28 cellular contexts compared by ENCODE assay signal in genomic region chr5:76290321-76290757, GRCh38.
DNase-seq lines count a peak whose midpoint lies in the region; ATAC-seq and TF ChIP-seq lines count a peak whose summit lies in the region.
"Had no signal": no experiment of that assay in that cellular context is flagged by ENCODE, and none has a peak within 500 bp of the region (broad histone marks: within the 10 kb centered on the region; RNA-seq: fewer than 3 reads in every experiment).

No MANE protein-coding gene starts in this region.

- TF ChIP-seq POLR2A in stomach (IDR thresholded peaks at IDR 0.05) (no peak), ovary (IDR thresholded peaks at IDR 0.05) (no peak), gastrocnemius medialis (IDR thresholded peaks at IDR 0.05) (no peak)

- H3K9me3 ChIP-seq in PC-3 (ENCODE audit: low read length) (no peaks in the 10 kb centered on the region), stomach (no peaks in the 10 kb centered on the region), ovary (no peaks in the 10 kb centered on the region), gastrocnemius medialis (no peaks in the 10 kb centered on the region)
- H3K9me3 ChIP-seq: Caco-2, HAP-1, SJCRH30, upper lobe of right lung had no signal

- no peaks in the 10 kb centered on the region for H3K79me2 ChIP-seq in PC-3 (ENCODE audit: low read length)

- TF ChIP-seq EP300 in stomach (IDR thresholded peaks at IDR 0.05) (no peak), ovary (IDR thresholded peaks at IDR 0.05) (no peak)

- in situ Hi-C loops in gastrocnemius medialis (cut with MboI; ENCODE audit: low sequenced_read_pairs in 4 of 4) = no loop called here

- peaks cover 0 to 9% (median 0%) of the 10 kb centered on the region in 5 donors for H3K27me3 Mint-ChIP-seq in naive thymus-derived CD8-positive, alpha-beta T cell
- H3K27me3 Mint-ChIP-seq: naive B cell had no signal

- POLR2A ChIA-PET in PC-3 (lab: Charles Lee; ENCODE audit: unreplicated experiment) = interaction anchor here (0.6 kb wide), 1 partner anchor 359 kb away, joined by 3 read pairs; no protein-coding TSS in a partner anchor
- POLR2A ChIA-PET in naive thymus-derived CD8-positive, alpha-beta T cell (lab: Charles Lee) = no interaction called here

- no peak for ATAC-seq in PC-3
- ATAC-seq in gastrocnemius medialis = no peak
- ATAC-seq in naive thymus-derived CD8-positive, alpha-beta T cell = no peak
- ATAC-seq: left ventricle myocardium superior, Panc1, upper lobe of right lung had no signal

- H3K27me3 ChIP-seq in PC-3 (ENCODE audit: low read length) (0 out of 2 replicates have a peak, but pooled peaks cover 3% of the 10 kb centered on the region), stomach (no peaks in the 10 kb centered on the region), ovary (no peaks in the 10 kb centered on the region), gastrocnemius medialis (no peaks in the 10 kb centered on the region)
- H3K27me3 ChIP-seq: SJCRH30, upper lobe of right lung had no signal

- TF ChIP-seq CTCF in PC-3 (conservative IDR thresholded peaks at IDR 0.05; ENCODE audit: low read depth, low read length) (no peak), epithelial cell of esophagus (IDR thresholded peaks at IDR 0.05; ENCODE audit: insufficient read depth, low read depth, low read length, missing control alignments) (no peak), stomach (IDR thresholded peaks at IDR 0.05) (no peak), ovary (IDR thresholded peaks at IDR 0.05) (no peak), gastrocnemius medialis (IDR thresholded peaks at IDR 0.05 in 4 of 5, conservative IDR thresholded peaks at IDR 0.05 in 1 of 5) (no peak)

- no TSS peak for BruUV-seq in PC-3 (replicated peaks; lab: Mats Ljungman, UMichigan)

- no peak overlapping the region for H2AFZ ChIP-seq in PC-3 (ENCODE audit: low read length)

- H3K9me3 Mint-ChIP-seq in naive thymus-derived CD8-positive, alpha-beta T cell = no peaks in the 10 kb centered on the region
- H3K9me3 Mint-ChIP-seq: activated CD4-positive, alpha-beta memory T cell treated with anti-CD3 and anti-CD28 coated beads, Interleukin-2, amount 10 ng/mL, durations not matched to agents 7 days and 5 days; activated naive CD8-positive, alpha-beta T cell treated with anti-CD3 and anti-CD28 coated beads for 36 hours; naive B cell had no signal

- no peaks in the 10 kb centered on the region for H3K9me2 ChIP-seq in PC-3 (replicated peaks; ENCODE audit: low read length)

- H3K4me1 Mint-ChIP-seq in naive thymus-derived CD8-positive, alpha-beta T cell = peaks cover 0 to 22% (median 5%) of the 10 kb centered on the region in 4 donors

- no peak overlapping the region for H3K4me2 ChIP-seq in PC-3 (ENCODE audit: low read length)

- no peaks in the 10 kb centered on the region for H3K36me3 ChIP-seq in PC-3 (ENCODE audit: low read depth, low read length)
- no peaks in the 10 kb centered on the region for H3K36me3 ChIP-seq in stomach
- H3K36me3 ChIP-seq in ovary = no peaks in the 10 kb centered on the region
- no peaks in the 10 kb centered on the region for H3K36me3 ChIP-seq in gastrocnemius medialis
- H3K36me3 ChIP-seq: HAP-1, SJCRH30, upper lobe of right lung had no signal

- 0 out of 2 replicates have a peak overlapping the region, but pooled peaks have one; percentile 4 for H3K27ac ChIP-seq in PC-3 (ENCODE audit: low read length)
- H3K27ac ChIP-seq in stomach = peak overlapping the region in 4 of 5 donors; percentile 0 to 58 (median 17)
- H3K27ac ChIP-seq in ovary = no peak overlapping the region
- H3K27ac ChIP-seq in gastrocnemius medialis = no peak overlapping the region
- H3K27ac ChIP-seq: SJCRH30, upper lobe of right lung had no signal

- no peaks in the 10 kb centered on the region for H3K4me1 ChIP-seq in PC-3 (ENCODE audit: insufficient read depth, low read length)
- peaks cover 4 to 30% (median 15%) of the 10 kb centered on the region in 4 donors for H3K4me1 ChIP-seq in stomach
- no peaks in the 10 kb centered on the region for H3K4me1 ChIP-seq in ovary (ENCODE audit: insufficient read depth)
- no peaks in the 10 kb centered on the region for H3K4me1 ChIP-seq in gastrocnemius medialis
- H3K4me1 ChIP-seq: HAP-1, SJCRH30, upper lobe of right lung had no signal

- H3K27ac Mint-ChIP-seq in naive thymus-derived CD8-positive, alpha-beta T cell = no peak overlapping the region
- H3K27ac Mint-ChIP-seq: activated CD4-positive, alpha-beta memory T cell treated with anti-CD3 and anti-CD28 coated beads, Interleukin-2, amount 10 ng/mL, durations not matched to agents 7 days and 5 days; activated naive CD8-positive, alpha-beta T cell treated with anti-CD3 and anti-CD28 coated beads for 36 hours had no signal

- WGBS in stomach, 5 donors = 36 to 52% (median 47%) methylated on average over 3 of the region's 3 CpGs
- 73 to 82% (median 75%) methylated on average over 3 of the region's 3 CpGs for WGBS in ovary, 3 donors

- no peaks in the 10 kb centered on the region for H3F3A ChIP-seq in PC-3 (ENCODE audit: low read length, unreplicated experiment)

- no peak overlapping the region for H3K4me3 ChIP-seq in PC-3 (ENCODE audit: low read length)
- no peak overlapping the region for H3K4me3 ChIP-seq in epithelial cell of esophagus (ENCODE audit: low read length)
- no peak overlapping the region for H3K4me3 ChIP-seq in stomach
- no peak overlapping the region for H3K4me3 ChIP-seq in ovary
- no peak overlapping the region for H3K4me3 ChIP-seq in gastrocnemius medialis
- H3K4me3 ChIP-seq: HAP-1, SJCRH30, upper lobe of right lung had no signal

- H3K4me3 Mint-ChIP-seq in naive thymus-derived CD8-positive, alpha-beta T cell = no peak overlapping the region
- H3K4me3 Mint-ChIP-seq: activated CD4-positive, alpha-beta memory T cell treated with anti-CD3 and anti-CD28 coated beads, Interleukin-2, amount 10 ng/mL, durations not matched to agents 7 days and 5 days; activated naive CD8-positive, alpha-beta T cell treated with anti-CD3 and anti-CD28 coated beads for 36 hours; naive B cell had no signal

- DNase-seq in HT-29 (ENCODE audit: low spot score) (peak; percentile 39), PC-3 (peak; percentile 61), epithelial cell of esophagus (ENCODE audit: low read depth) (peak; percentile 89), stomach (peak; percentile 82), ovary (no peak), gastrocnemius medialis (no peak)
- no peak for DNase-seq in naive thymus-derived CD8-positive, alpha-beta T cell
- DNase-seq: activated CD4-positive, alpha-beta memory T cell treated with anti-CD3 and anti-CD28 coated beads, Interleukin-2, amount 10 ng/mL, durations not matched to agents 7 days and 5 days; activated CD4-positive, CD25-positive, alpha-beta regulatory T cell treated with anti-CD3 and anti-CD28 coated beads, Interleukin-2, amount 50 U/mL, for 72 hours; activated effector memory CD4-positive, alpha-beta T cell treated with Interleukin-2 at 50 U/mL for 16 hours; activated naive CD8-positive, alpha-beta T cell treated with anti-CD3 and anti-CD28 coated beads for 36 hours; aorta; C1 segment of cervical spinal cord; Caco-2; central memory CD4-positive, alpha-beta T cell; DND-41; left ventricle myocardium superior; MV-4-11; naive B cell; NCI-H146; NCI-H524; nucleus accumbens; retina; SJCRH30; small intestine; upper lobe of right lung had no signal

- CTCF ChIA-PET in PC-3 (lab: Charles Lee) = no interaction called here

- H3K9ac ChIP-seq in PC-3 (ENCODE audit: low read length) = no peak overlapping the region

- H4K20me1 ChIP-seq in PC-3 (ENCODE audit: low read length) = no peaks in the 10 kb centered on the region

- H3K36me3 Mint-ChIP-seq in naive thymus-derived CD8-positive, alpha-beta T cell = no peaks in the 10 kb centered on the region
- H3K36me3 Mint-ChIP-seq: activated naive CD8-positive, alpha-beta T cell treated with anti-CD3 and anti-CD28 coated beads for 36 hours; naive B cell had no signal

- intact Hi-C loops in PC-3 (cut with micrococcal nuclease) (no loop called here), stomach (cut with DNase I; ENCODE audit: low total_unique reads) (no loop called here), ovary (cut with DNase I) (no loop called here), gastrocnemius medialis (cut with DNase I; ENCODE audit: low total_unique reads) (no loop called here)

Comparison
In these comparisons a context has a peak if more than half of its experiments do, and no peak if none do; other contexts are left out.
1. DNase-seq: peak in HT-29 (single experiment), PC-3 (single experiment), epithelial cell of esophagus (single experiment) and stomach (single experiment); none in ovary (0 of 5), gastrocnemius medialis (0 of 2) and naive thymus-derived CD8-positive, alpha-beta T cell (0 of 10).
2. H3K27ac ChIP-seq: peak in PC-3 (single experiment) and stomach (4 of 5); none in ovary (0 of 2) and gastrocnemius medialis (0 of 4).